8 cellular contexts compared by ENCODE assay signal in genomic region chr1:51616903-51617708, GRCh38. TPM values are rescaled to one million over a fixed set of nuclear protein-coding genes. Genes with fewer than 3 reads are reported as not detected.
DNase-seq lines count a peak whose midpoint lies in the region; ATAC-seq and TF ChIP-seq lines count a peak whose summit lies in the region.

Gene OSBPL9, plus strand, starts transcription at chr1:51617092. Its CDS starts 19 bp downstream, at chr1:51617111.

- no peaks in the 10 kb centered on the region for H3K9me2 ChIP-seq in Loucy (replicated peaks; ENCODE audit: low read depth, low read length)

- H3K9me3 Mint-ChIP-seq in activated T-helper 2 cell treated with anti-CD3 and anti-CD28 coated beads, Interferon-gamma antibody, Interleukin-2, Interleukin-4, amounts not matched to agents 10 μg/mL and 5 μg/mL and 100 μg/mL, durations not matched to agents 14 hours and 24 hours and 36 hours, result no peaks in the 10 kb centered on the region
- H3K9me3 Mint-ChIP-seq in nephron, result no peaks in the 10 kb centered on the region

- H3K4me1 ChIP-seq in Loucy (ENCODE audit: insufficient read depth, low read length, poor library complexity, severe bottlenecking) (peaks cover 43% of the 10 kb centered on the region), RWPE2 (ENCODE audit: insufficient read depth, poor library complexity, severe bottlenecking) (peaks cover 40% of the 10 kb centered on the region)

- peak within 1 kb of the TSS; percentile 97 for H3K27ac Mint-ChIP-seq in activated T-helper 2 cell treated with anti-CD3 and anti-CD28 coated beads, Interferon-gamma antibody, Interleukin-2, Interleukin-4, amounts not matched to agents 10 μg/mL and 5 μg/mL and 100 μg/mL, durations not matched to agents 14 hours and 24 hours and 36 hours
- H3K27ac Mint-ChIP-seq in nephron, result peak within 1 kb of the TSS; percentile 90 to 99 (median 99)

- H3K27me3 ChIP-seq in Loucy (ENCODE audit: insufficient read depth, low read length, poor library complexity, severe bottlenecking) (no peaks in the 10 kb centered on the region), RWPE2 (ENCODE audit: insufficient read depth, poor library complexity, severe bottlenecking) (no peaks in the 10 kb centered on the region)

- H3K9ac ChIP-seq in Loucy (ENCODE audit: low read depth, low read length, poor library complexity, severe bottlenecking), result peak within 1 kb of the TSS; percentile 78

- peak within 1 kb of the TSS; percentile 99 for H3K4me3 ChIP-seq in Loucy (ENCODE audit: low read length, poor library complexity, severe bottlenecking)
- H3K4me3 ChIP-seq in RWPE2 (ENCODE audit: severe bottlenecking), result peak within 1 kb of the TSS; percentile 75

- H3K4me1 Mint-ChIP-seq in activated T-helper 2 cell treated with anti-CD3 and anti-CD28 coated beads, Interferon-gamma antibody, Interleukin-2, Interleukin-4, amounts not matched to agents 10 μg/mL and 5 μg/mL and 100 μg/mL, durations not matched to agents 14 hours and 24 hours and 36 hours (ENCODE audit: low read depth), result peaks cover 26% of the 10 kb centered on the region
- H3K4me1 Mint-ChIP-seq in nephron, result peaks cover 45% of the 10 kb centered on the region

- peak; percentile 94 for DNase-seq in Daoy (ENCODE audit: low read depth)
- peak; percentile 88 for DNase-seq in H4 (ENCODE audit: low spot score)
- peak; percentile 87 for DNase-seq in RWPE2 (ENCODE audit: low spot score)
- DNase-seq in activated T-helper 2 cell treated with anti-CD3 and anti-CD28 coated beads, Interferon-gamma antibody, Interleukin-2, Interleukin-4, amounts not matched to agents 10 μg/mL and 5 μg/mL and 100 μg/mL, durations not matched to agents 14 hours and 24 hours and 36 hours (ENCODE audit: low spot score), result peak; percentile 80
- DNase-seq in fibroblast of peridontal ligament (ENCODE audit: extremely low read depth), result peak; percentile 89
- peak; percentile 88 for DNase-seq in stimulated activated naive CD8-positive, alpha-beta T cell treated with anti-CD3 and anti-CD28 coated beads, Interleukin-15, Interleukin-2, amounts not matched to agents 100 U/mL and 50 U/mL, for 24 hours

- no peaks in the 10 kb centered on the region for H3K9me3 ChIP-seq in Loucy (ENCODE audit: insufficient read depth, low read depth, low read length)
- no peaks in the 10 kb centered on the region for H3K9me3 ChIP-seq in RWPE2 (ENCODE audit: severe bottlenecking)

- TF ChIP-seq CTCF in Loucy (conservative IDR thresholded peaks at IDR 0.05; ENCODE audit: low read length) (no peak), RWPE2 (IDR thresholded peaks at IDR 0.05; ENCODE audit: poor library complexity, severe bottlenecking) (no peak), nephron (IDR thresholded peaks at IDR 0.05; ENCODE audit: unreplicated experiment in 3 of 3) (no peak)

- peak; percentile 91 for ATAC-seq in RWPE2 (ENCODE audit: low read depth)
- peak; percentile 95 for ATAC-seq in stimulated activated naive CD8-positive, alpha-beta T cell treated with anti-CD3 and anti-CD28 coated beads, Interleukin-15, Interleukin-2, amounts not matched to agents 100 U/mL and 50 U/mL, for 24 hours

- H3K27me3 Mint-ChIP-seq in activated T-helper 2 cell treated with anti-CD3 and anti-CD28 coated beads, Interferon-gamma antibody, Interleukin-2, Interleukin-4, amounts not matched to agents 10 μg/mL and 5 μg/mL and 100 μg/mL, durations not matched to agents 14 hours and 24 hours and 36 hours (ENCODE audit: low read depth), result peaks cover 6% of the 10 kb centered on the region
- peaks cover 7% of the 10 kb centered on the region for H3K27me3 Mint-ChIP-seq in nephron (ENCODE audit: low read depth)

- peak within 1 kb of the TSS; percentile 99 for H3K4me3 Mint-ChIP-seq in activated T-helper 2 cell treated with anti-CD3 and anti-CD28 coated beads, Interferon-gamma antibody, Interleukin-2, Interleukin-4, amounts not matched to agents 10 μg/mL and 5 μg/mL and 100 μg/mL, durations not matched to agents 14 hours and 24 hours and 36 hours (ENCODE audit: low read depth)
- H3K4me3 Mint-ChIP-seq in nephron, result peak within 1 kb of the TSS; percentile 98 to 99 (median 98)

- peak within 1 kb of the TSS; percentile 31 for H3K27ac ChIP-seq in RWPE2 (ENCODE audit: poor library complexity, severe bottlenecking)

- H3K36me3 ChIP-seq in Loucy (ENCODE audit: insufficient read depth, low read length) (no peaks in the 10 kb centered on the region), RWPE2 (ENCODE audit: low read depth) (no peaks in the 10 kb centered on the region)

- H4K20me1 ChIP-seq in Loucy (ENCODE audit: insufficient read depth, low read length, poor library complexity, severe bottlenecking), result peaks cover 3% of the 10 kb centered on the region

- peak within 1 kb of the TSS; percentile 96 for H2AFZ ChIP-seq in Loucy (ENCODE audit: low read length)

- 0 out of 2 replicates have a peak, but pooled peaks cover 2% of the 10 kb centered on the region for H3F3A ChIP-seq in Loucy (ENCODE audit: low read depth)

- peaks cover 2% of the 10 kb centered on the region for H3K36me3 Mint-ChIP-seq in activated T-helper 2 cell treated with anti-CD3 and anti-CD28 coated beads, Interferon-gamma antibody, Interleukin-2, Interleukin-4, amounts not matched to agents 10 μg/mL and 5 μg/mL and 100 μg/mL, durations not matched to agents 14 hours and 24 hours and 36 hours (ENCODE audit: low read depth)
- no peaks in the 10 kb centered on the region for H3K36me3 Mint-ChIP-seq in nephron (ENCODE audit: low read depth)

- H3K79me2 ChIP-seq in Loucy (ENCODE audit: insufficient read depth, low read length), result peaks cover 50% of the 10 kb centered on the region

- H3K4me2 ChIP-seq in Loucy (ENCODE audit: low read depth, low read length, poor library complexity, severe bottlenecking), result peak within 1 kb of the TSS; percentile 93

- intact Hi-C loops in activated T-helper 2 cell treated with anti-CD3 and anti-CD28 coated beads, Interferon-gamma antibody, Interleukin-2, Interleukin-4, amounts not matched to agents 10 μg/mL and 5 μg/mL and 100 μg/mL, durations not matched to agents 14 hours and 24 hours and 36 hours (cut with micrococcal nuclease), result loop anchor here (1.0 to 5.0 kb wide), 3 partner anchors 50 to 112 kb away; partner anchors contain the start of gene EPS15

RNA-seq across cellular contexts. Expression of gene OSBPL9, which starts in this region (rescaled TPM):
- total RNA-seq in Daoy (2014; rRNA removed; shearing (Covaris generic)), result 42.2 and 47.7 TPM in 2 replicates
- 112 and 259 TPM in 2 replicates for total RNA-seq in H4 (2014; rRNA removed; shearing (Covaris generic))
- total RNA-seq in activated T-helper 2 cell treated with anti-CD3 and anti-CD28 coated beads, Interferon-gamma antibody, Interleukin-2, Interleukin-4, amounts not matched to agents 10 μg/mL and 5 μg/mL and 100 μg/mL, durations not matched to agents 14 hours and 24 hours and 36 hours, result 49.3 and 52.3 TPM in 2 replicates

Comparison
In these comparisons a context has a peak if more than half of its experiments do, and no peak if none do; other contexts are left out.
1. Peak in every context shown above with its lines: DNase-seq, ATAC-seq, H3K4me3 ChIP-seq and H3K27ac ChIP-seq.